In the genomic region with DNA sequence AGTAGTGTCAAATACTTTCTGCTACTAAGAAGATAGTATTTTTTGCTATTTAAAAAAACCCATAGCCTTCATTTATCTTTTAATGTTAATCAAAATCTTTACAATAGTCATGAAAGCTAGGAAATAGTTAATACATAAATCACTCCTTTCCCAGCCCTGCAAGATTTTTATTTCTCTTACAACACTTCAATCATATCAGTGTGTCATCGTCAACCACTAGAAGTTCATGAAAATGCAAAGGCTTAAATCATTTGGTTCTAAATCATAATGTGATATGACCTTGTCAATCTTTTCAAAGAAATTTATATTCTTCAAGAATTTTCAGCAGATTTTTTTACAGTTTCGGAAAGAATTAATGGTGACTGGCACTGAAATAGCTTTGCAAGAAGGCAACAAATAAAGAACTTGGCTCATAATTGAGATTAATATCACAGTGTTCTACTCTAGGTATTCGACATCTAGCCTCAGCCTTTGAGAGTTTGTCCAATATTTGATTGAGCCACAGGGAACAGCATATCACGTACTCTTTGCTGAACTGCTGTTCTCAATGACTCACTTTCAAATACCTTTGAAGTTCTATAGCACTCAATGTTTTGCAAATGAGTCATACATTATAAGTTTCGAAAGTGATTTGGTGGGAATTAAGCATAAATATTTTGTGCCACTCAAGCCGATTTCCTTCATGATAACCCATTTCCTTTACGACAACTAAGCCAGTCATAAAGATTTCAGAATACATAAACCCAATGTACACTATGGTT, we compare ENCODE assay signal across 18 cellular contexts.
DNase-seq lines count a peak whose midpoint lies in the region; ATAC-seq, FAIRE-seq and TF ChIP-seq lines count a peak whose summit lies in the region.
"Had no signal": no experiment of that assay in that cellular context is flagged by ENCODE, and none has a peak within 500 bp of the region (broad histone marks: within the 10 kb centered on the region; RNA-seq: fewer than 3 reads in every experiment).

No MANE protein-coding gene starts in this region.

- intact Hi-C loops in A673 (cut with micrococcal nuclease; ENCODE audit: unreplicated experiment), result no loop called here

- FAIRE-seq in HTR-8/SVneo (lab: Jason Lieb, UNC), result peak; percentile 97
- FAIRE-seq in astrocyte (lab: Jason Lieb, UNC), result no peak
- FAIRE-seq: GM12878 had no signal

- no peak overlapping the region for H3K4me3 ChIP-seq in A673 (ENCODE audit: low read depth, low read length, poor library complexity, severe bottlenecking)
- H3K4me3 ChIP-seq in astrocyte (ENCODE audit: insufficient read depth, low read depth, low read length), result no peak overlapping the region
- H3K4me3 ChIP-seq: GM12878 had no signal

- ATAC-seq in HG03460 (IDR thresholded peaks at IDR 0.05; ENCODE audit: unreplicated experiment), result no peak
- ATAC-seq: activated naive CD8-positive, alpha-beta T cell treated with anti-CD3 and anti-CD28 coated beads, Interleukin-2, amount 50 U/mL, for 24 hours; GM12878 had no signal

- no TSS peak for BruUV-seq in A673 (replicated peaks; lab: Mats Ljungman, UMichigan)

- H3K9me3 Mint-ChIP-seq in astrocyte (ENCODE audit: unreplicated experiment), result no peaks in the 10 kb centered on the region
- H3K9me3 Mint-ChIP-seq: activated naive CD8-positive, alpha-beta T cell treated with anti-CD3 and anti-CD28 coated beads, Interleukin-2, amount 50 U/mL, for 24 hours had no signal

- H3K79me2 ChIP-seq in astrocyte (ENCODE audit: insufficient read depth, low read length), result no peaks in the 10 kb centered on the region

- H3K4me3 Mint-ChIP-seq in astrocyte (ENCODE audit: unreplicated experiment), result no peak overlapping the region
- H3K4me3 Mint-ChIP-seq: activated B cell treated with CpG ODN at 0.5 μM for 24 hours; activated naive CD8-positive, alpha-beta T cell treated with anti-CD3 and anti-CD28 coated beads, Interleukin-2, amount 50 U/mL, for 24 hours had no signal

- H3K4me2 ChIP-seq in astrocyte (ENCODE audit: low read length), result peak overlapping the region; percentile 59

- peaks cover 17% of the 10 kb centered on the region for H3K4me1 Mint-ChIP-seq in astrocyte (ENCODE audit: low read depth, unreplicated experiment)
- H3K4me1 Mint-ChIP-seq: activated B cell treated with CpG ODN at 0.5 μM for 24 hours; activated naive CD8-positive, alpha-beta T cell treated with anti-CD3 and anti-CD28 coated beads, Interleukin-2, amount 50 U/mL, for 24 hours had no signal

- H3K9me3 ChIP-seq in A673 (ENCODE audit: low read depth, low read length, poor library complexity, severe bottlenecking) (no peaks in the 10 kb centered on the region), astrocyte (ENCODE audit: insufficient read depth, low read depth, low read length) (no peaks in the 10 kb centered on the region)

- no peaks in the 10 kb centered on the region for H3K36me3 ChIP-seq in A673 (ENCODE audit: insufficient read depth, low read length, poor library complexity, severe bottlenecking)
- H3K36me3 ChIP-seq in astrocyte (ENCODE audit: insufficient read depth, low read length), result no peaks in the 10 kb centered on the region

- H3K9ac ChIP-seq in astrocyte (ENCODE audit: low read length), result peak overlapping the region; percentile 21

- no peaks in the 10 kb centered on the region for H3K27me3 Mint-ChIP-seq in astrocyte (ENCODE audit: low read depth, unreplicated experiment)
- H3K27me3 Mint-ChIP-seq: activated B cell treated with CpG ODN at 0.5 μM for 24 hours; activated naive CD8-positive, alpha-beta T cell treated with anti-CD3 and anti-CD28 coated beads, Interleukin-2, amount 50 U/mL, for 24 hours had no signal

- no peaks in the 10 kb centered on the region for H4K20me1 ChIP-seq in astrocyte (ENCODE audit: insufficient read depth, low read length)

- no peaks in the 10 kb centered on the region for H3K4me1 ChIP-seq in A673 (ENCODE audit: insufficient read depth, low read length, poor library complexity, severe bottlenecking)
- peaks cover 8% of the 10 kb centered on the region for H3K4me1 ChIP-seq in astrocyte (ENCODE audit: insufficient read depth, low read length)

- H3K27me3 ChIP-seq in A673 (replicated peaks; ENCODE audit: insufficient read depth, low read depth, low read length, poor library complexity), result no peaks in the 10 kb centered on the region
- no peaks in the 10 kb centered on the region for H3K27me3 ChIP-seq in astrocyte (ENCODE audit: insufficient read depth, low read length)

- DNase-seq in A673 (ENCODE audit: low spot score) (peak; percentile 65), HTR-8/SVneo (ENCODE audit: insufficient read length, low spot score) (peak; percentile 59), astrocyte (ENCODE audit: low read depth) (peak; percentile 91), glomerular endothelial cell (ENCODE audit: extremely low read depth, low read depth, low spot score) (peak; percentile 27), kidney glomerular epithelial cell (lab: John Stamatoyannopoulos, UW) (no peak), NCI-H774 (lab: John Stamatoyannopoulos, UW) (no peak)
- no peak for DNase-seq in activated CD8-positive, alpha-beta memory T cell treated with anti-CD3 and anti-CD28 coated beads for 24 hours
- DNase-seq: activated B cell treated with CpG ODN at 0.5 μM for 24 hours; activated naive CD8-positive, alpha-beta T cell treated with anti-CD3 and anti-CD28 coated beads, Interleukin-2, amount 50 U/mL, for 24 hours; DMS153; effector CD4-positive, alpha-beta T cell; GOT3; hippocampal formation; NCI-H1417 treated with DMSO at 0.1 percent for 48 hours; NCI-H82; nucleus accumbens had no signal

- CTCF ChIA-PET in A673 (lab: Charles Lee), result no interaction called here

- POLR2A ChIA-PET in A673 (lab: Charles Lee; ENCODE audit: low non-redundant PET), result no interaction called here

- no peak overlapping the region for H2AFZ ChIP-seq in astrocyte (ENCODE audit: low read depth, low read length)

- peak overlapping the region; percentile 73 for H3K27ac Mint-ChIP-seq in astrocyte (ENCODE audit: unreplicated experiment)
- H3K27ac Mint-ChIP-seq: activated B cell treated with CpG ODN at 0.5 μM for 24 hours; activated naive CD8-positive, alpha-beta T cell treated with anti-CD3 and anti-CD28 coated beads, Interleukin-2, amount 50 U/mL, for 24 hours had no signal

- no peak overlapping the region for H3K27ac ChIP-seq in A673 (ENCODE audit: low read depth, low read length, poor library complexity, severe bottlenecking)
- H3K27ac ChIP-seq in astrocyte (ENCODE audit: low read depth, low read length), result peak overlapping the region; percentile 70

- TF ChIP-seq CTCF in A673 (conservative IDR thresholded peaks at IDR 0.05; ENCODE audit: low read depth, low read length) (no peak), astrocyte (IDR thresholded peaks at IDR 0.05; ENCODE audit: insufficient read depth, low read depth, low read length) (no peak)

- no peaks in the 10 kb centered on the region for H3K36me3 Mint-ChIP-seq in astrocyte (ENCODE audit: low read depth, unreplicated experiment)

Comparison
In these comparisons a context has a peak if more than half of its experiments do, and no peak if none do; other contexts are left out.
1. DNase-seq: peak in A673 (single experiment), HTR-8/SVneo (single experiment), astrocyte (single experiment) and glomerular endothelial cell (single experiment); none in kidney glomerular epithelial cell (single experiment), NCI-H774 (single experiment) and activated CD8-positive, alpha-beta memory T cell treated with anti-CD3 and anti-CD28 coated beads for 24 hours (single experiment).